Comparison of ENCODE assay signal across 8 cellular contexts in the genomic region with DNA sequence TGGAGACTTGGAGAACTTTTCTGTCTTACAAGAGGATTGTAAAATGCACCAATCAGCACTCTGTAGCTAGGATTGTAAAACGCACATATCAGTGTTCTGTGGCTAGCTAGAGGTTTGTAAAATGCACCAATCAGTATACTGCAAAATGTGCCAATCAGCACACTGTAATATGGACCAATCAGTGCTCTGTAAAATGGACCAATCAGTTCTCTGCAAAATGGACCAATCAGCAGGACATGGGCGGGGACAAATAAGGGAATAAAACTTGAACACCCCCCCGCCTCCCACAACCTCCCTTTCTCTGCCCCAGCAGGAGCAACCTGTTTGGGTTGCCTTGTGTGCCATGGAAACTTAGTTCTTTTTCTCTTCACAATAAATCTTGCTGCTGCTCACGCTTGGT. TPM values are rescaled to one million over a fixed set of nuclear protein-coding genes. Genes with fewer than 3 reads are reported as not detected.
"Had no signal": no experiment of that assay in that cellular context is flagged by ENCODE, and none has a peak within 500 bp of the region (broad histone marks: within the 10 kb centered on the region; RNA-seq: fewer than 3 reads in every experiment).

No MANE protein-coding gene starts in this region.

- H3K4me1 ChIP-seq: HAP-1 had no signal

- H3K9ac ChIP-seq: GM23248 had no signal

- H3K36me3 ChIP-seq: HAP-1 had no signal

- H3K9me3 ChIP-seq: HAP-1 had no signal

- H3K27ac ChIP-seq: GM23248 had no signal

- H2AFZ ChIP-seq: GM23248 had no signal

- H3K4me3 ChIP-seq: GM23248, HAP-1 had no signal

- DNase-seq: GM23248, GOT3, H7, KG1 had no signal

- FAIRE-seq: HTR-8/SVneo had no signal

RNA-seq across cellular contexts. Expression of gene PACSIN1, which starts 27.2 kb away (rescaled TPM):
- total RNA-seq: GM23248, H4 had no signal
- polyA plus RNA-seq: GM23248, IgD-negative memory B cell had no signal
